In genomic region chr5:170248172-170248571, GRCh38 we compare ENCODE assay signal across 20 cellular contexts. TPM values are rescaled to one million over a fixed set of nuclear protein-coding genes. Genes with fewer than 3 reads are reported as not detected.
A peak's percentile ranks its signal among the peaks of the same experiment; 100 is the strongest.
DNase-seq lines count a peak whose midpoint lies in the region; ATAC-seq and TF ChIP-seq lines count a peak whose summit lies in the region.
"Had no signal": no experiment of that assay in that cellular context is flagged by ENCODE, and none has a peak within 500 bp of the region (broad histone marks: within the 10 kb centered on the region; RNA-seq: fewer than 3 reads in every experiment).

No MANE protein-coding gene starts in this region.

- H3K36me3 ChIP-seq in sigmoid colon: no peaks in the 10 kb centered on the region
- H3K36me3 ChIP-seq: BE2C had no signal

- H3K4me3 ChIP-seq in sigmoid colon: no peak overlapping the region

- no peak for TF ChIP-seq POLR2A in sigmoid colon (IDR thresholded peaks at IDR 0.05)

- no peaks in the 10 kb centered on the region for H3K9me3 ChIP-seq in sigmoid colon
- H3K9me3 ChIP-seq: BE2C had no signal

- no peak for TF ChIP-seq CTCF in natural killer cell (IDR thresholded peaks at IDR 0.05)
- TF ChIP-seq CTCF in sigmoid colon (IDR thresholded peaks at IDR 0.05): no peak

- H3K27me3 Mint-ChIP-seq in activated CD4-positive, alpha-beta T cell treated with anti-CD3 and anti-CD28 coated beads for 36 hours: no peaks in the 10 kb centered on the region
- no peaks in the 10 kb centered on the region for H3K27me3 Mint-ChIP-seq in activated CD4-positive, alpha-beta T cell treated with anti-CD3 and anti-CD28 coated beads, Interleukin-2, amount 10 ng/mL, durations not matched to agents 7 days and 5 days
- H3K27me3 Mint-ChIP-seq in natural killer cell (ENCODE audit: low read depth in 2 of 2): no peaks in the 10 kb centered on the region
- H3K27me3 Mint-ChIP-seq in natural killer cell treated with Interleukin-12 subunit alpha and Interleukin-12 subunit beta and Interleukin-15 and Interleukin-18, amount 100 ng/mL, for 72 hours: no peaks in the 10 kb centered on the region
- H3K27me3 Mint-ChIP-seq in central memory CD8-positive, alpha-beta T cell: no peaks in the 10 kb centered on the region
- H3K27me3 Mint-ChIP-seq: CD4-positive, alpha-beta T cell had no signal

- peaks cover 74% of the 10 kb centered on the region for H3K36me3 Mint-ChIP-seq in activated CD4-positive, alpha-beta T cell treated with anti-CD3 and anti-CD28 coated beads for 36 hours (ENCODE audit: low read depth)
- peaks cover 77% of the 10 kb centered on the region for H3K36me3 Mint-ChIP-seq in activated CD4-positive, alpha-beta T cell treated with anti-CD3 and anti-CD28 coated beads, Interleukin-2, amount 10 ng/mL, durations not matched to agents 7 days and 5 days (ENCODE audit: low read depth)
- H3K36me3 Mint-ChIP-seq in natural killer cell: peaks cover 54% of the 10 kb centered on the region
- peaks cover 61% of the 10 kb centered on the region for H3K36me3 Mint-ChIP-seq in natural killer cell treated with Interleukin-12 subunit alpha and Interleukin-12 subunit beta and Interleukin-15 and Interleukin-18, amount 100 ng/mL, for 72 hours
- peaks cover 77% of the 10 kb centered on the region for H3K36me3 Mint-ChIP-seq in central memory CD8-positive, alpha-beta T cell (ENCODE audit: insufficient read depth)

- POLR2A ChIA-PET in activated CD4-positive, alpha-beta T cell treated with anti-CD3 and anti-CD28 coated beads for 36 hours (lab: Charles Lee): no interaction called here
- POLR2A ChIA-PET in activated CD4-positive, alpha-beta T cell treated with anti-CD3 and anti-CD28 coated beads, Interleukin-2, amount 10 ng/mL, durations not matched to agents 7 days and 5 days (lab: Charles Lee): no interaction called here

- peaks cover 9% of the 10 kb centered on the region for H3K9me3 Mint-ChIP-seq in activated CD4-positive, alpha-beta T cell treated with anti-CD3 and anti-CD28 coated beads for 36 hours (ENCODE audit: low read depth)
- peaks cover 17% of the 10 kb centered on the region for H3K9me3 Mint-ChIP-seq in activated CD4-positive, alpha-beta T cell treated with anti-CD3 and anti-CD28 coated beads, Interleukin-2, amount 10 ng/mL, durations not matched to agents 7 days and 5 days
- H3K9me3 Mint-ChIP-seq in natural killer cell: no peaks in the 10 kb centered on the region
- no peaks in the 10 kb centered on the region for H3K9me3 Mint-ChIP-seq in natural killer cell treated with Interleukin-12 subunit alpha and Interleukin-12 subunit beta and Interleukin-15 and Interleukin-18, amount 100 ng/mL, for 72 hours
- no peaks in the 10 kb centered on the region for H3K9me3 Mint-ChIP-seq in central memory CD8-positive, alpha-beta T cell

- H3K4me1 ChIP-seq in sigmoid colon: no peaks in the 10 kb centered on the region
- H3K4me1 ChIP-seq: BE2C had no signal

- H3K4me1 Mint-ChIP-seq in activated CD4-positive, alpha-beta T cell treated with anti-CD3 and anti-CD28 coated beads for 36 hours: peaks cover 26% of the 10 kb centered on the region
- H3K4me1 Mint-ChIP-seq in activated CD4-positive, alpha-beta T cell treated with anti-CD3 and anti-CD28 coated beads, Interleukin-2, amount 10 ng/mL, durations not matched to agents 7 days and 5 days: peaks cover 12% of the 10 kb centered on the region
- peaks cover 20% of the 10 kb centered on the region in 2 donors for H3K4me1 Mint-ChIP-seq in natural killer cell
- peaks cover 15 to 23% of the 10 kb centered on the region in 2 donors for H3K4me1 Mint-ChIP-seq in natural killer cell treated with Interleukin-12 subunit alpha and Interleukin-12 subunit beta and Interleukin-15 and Interleukin-18, amount 100 ng/mL, for 72 hours (ENCODE audit: low read depth in 2 of 2)
- peaks cover 11% of the 10 kb centered on the region for H3K4me1 Mint-ChIP-seq in central memory CD8-positive, alpha-beta T cell

- TF ChIP-seq EP300 in sigmoid colon (IDR thresholded peaks at IDR 0.05): no peak

- no peak for ATAC-seq in activated CD4-positive, alpha-beta T cell treated with anti-CD3 and anti-CD28 coated beads for 36 hours
- ATAC-seq in natural killer cell: no peak
- ATAC-seq in natural killer cell treated with Interleukin-12 subunit alpha and Interleukin-12 subunit beta and Interleukin-15 and Interleukin-18, amount 100 ng/mL, for 72 hours: no peak
- no peak for ATAC-seq in central memory CD8-positive, alpha-beta T cell (replicated peaks; ENCODE audit: extremely low read depth, poor library complexity, severe bottlenecking)

- intact Hi-C loops in activated CD4-positive, alpha-beta T cell treated with anti-CD3 and anti-CD28 coated beads for 36 hours (cut with DNase I, micrococcal nuclease): no loop called here
- intact Hi-C loops in natural killer cell (cut with micrococcal nuclease): no loop called here
- intact Hi-C loops in sigmoid colon (cut with DNase I): no loop called here

- peak overlapping the region; percentile 48 for H3K27ac Mint-ChIP-seq in activated CD4-positive, alpha-beta T cell treated with anti-CD3 and anti-CD28 coated beads for 36 hours
- H3K27ac Mint-ChIP-seq in activated CD4-positive, alpha-beta T cell treated with anti-CD3 and anti-CD28 coated beads, Interleukin-2, amount 10 ng/mL, durations not matched to agents 7 days and 5 days: no peak overlapping the region
- peak overlapping the region; percentile 73 to 74 for H3K27ac Mint-ChIP-seq in natural killer cell
- H3K27ac Mint-ChIP-seq in natural killer cell treated with Interleukin-12 subunit alpha and Interleukin-12 subunit beta and Interleukin-15 and Interleukin-18, amount 100 ng/mL, for 72 hours: peak overlapping the region in 1 of 2 donors; percentile 81
- H3K27ac Mint-ChIP-seq in central memory CD8-positive, alpha-beta T cell (ENCODE audit: low read depth): peak overlapping the region; percentile 51
- H3K27ac Mint-ChIP-seq: CD4-positive, alpha-beta T cell had no signal

- CTCF ChIA-PET in activated CD4-positive, alpha-beta T cell treated with anti-CD3 and anti-CD28 coated beads for 36 hours (lab: Charles Lee): interaction anchor here (2.8 kb wide), 1 partner anchor 19 kb away, joined by 14 read pairs; no protein-coding TSS in a partner anchor
- CTCF ChIA-PET in activated CD4-positive, alpha-beta T cell treated with anti-CD3 and anti-CD28 coated beads, Interleukin-2, amount 10 ng/mL, durations not matched to agents 7 days and 5 days (lab: Charles Lee): no interaction called here

- WGBS in sigmoid colon, 2 donors: 22 to 69% methylated on average over 1 of the region's 1 CpG

- no peak overlapping the region for H3K27ac ChIP-seq in sigmoid colon
- H3K27ac ChIP-seq: 22Rv1 had no signal

- DNase-seq in activated CD4-positive, alpha-beta T cell treated with anti-CD3 and anti-CD28 coated beads for 36 hours: no peak
- DNase-seq in activated CD4-positive, alpha-beta T cell treated with anti-CD3 and anti-CD28 coated beads, Interleukin-2, amount 10 ng/mL, durations not matched to agents 7 days and 5 days: no peak
- DNase-seq in natural killer cell (no peak), sigmoid colon (no peak), iPS-NIHi7 (ENCODE audit: extremely low spot score) (no peak), GOT3 (lab: John Stamatoyannopoulos, UW) (no peak)
- DNase-seq in natural killer cell treated with Interleukin-12 subunit alpha and Interleukin-12 subunit beta and Interleukin-15 and Interleukin-18, amount 100 ng/mL, for 72 hours (ENCODE audit: low spot score): no peak
- no peak for DNase-seq in central memory CD8-positive, alpha-beta T cell (ENCODE audit: low spot score in 2 of 2)
- DNase-seq: BE2C; Calu3; CD4-positive, alpha-beta T cell; DMS53; HCEC 1CT; NCI-H1417 treated with DMSO at 0.1 percent for 48 hours; NCI-H1930; NCI-H446; NK-92 treated with Interleukin-12 subunit alpha and Interleukin-12 subunit beta, amount 100 ng/mL, for 24 hours; SIG-M5 had no signal

- H3K4me3 Mint-ChIP-seq in activated CD4-positive, alpha-beta T cell treated with anti-CD3 and anti-CD28 coated beads for 36 hours: no peak overlapping the region
- H3K4me3 Mint-ChIP-seq in activated CD4-positive, alpha-beta T cell treated with anti-CD3 and anti-CD28 coated beads, Interleukin-2, amount 10 ng/mL, durations not matched to agents 7 days and 5 days: no peak overlapping the region
- no peak overlapping the region for H3K4me3 Mint-ChIP-seq in natural killer cell
- no peak overlapping the region for H3K4me3 Mint-ChIP-seq in natural killer cell treated with Interleukin-12 subunit alpha and Interleukin-12 subunit beta and Interleukin-15 and Interleukin-18, amount 100 ng/mL, for 72 hours
- no peak overlapping the region for H3K4me3 Mint-ChIP-seq in central memory CD8-positive, alpha-beta T cell
- H3K4me3 Mint-ChIP-seq: CD4-positive, alpha-beta T cell had no signal

- H3K27me3 ChIP-seq in sigmoid colon: no peaks in the 10 kb centered on the region

RNA-seq across cellular contexts. Expression of gene C5orf58, which starts 15.4 kb away (rescaled TPM):
- total RNA-seq in activated CD4-positive, alpha-beta T cell treated with anti-CD3 and anti-CD28 coated beads for 36 hours: not detected
- total RNA-seq in activated CD4-positive, alpha-beta T cell treated with anti-CD3 and anti-CD28 coated beads, Interleukin-2, amount 10 ng/mL, durations not matched to agents 7 days and 5 days: not detected
- total RNA-seq in natural killer cell (not detected), sigmoid colon (not detected)
- total RNA-seq in natural killer cell treated with Interleukin-12 subunit alpha and Interleukin-12 subunit beta and Interleukin-15 and Interleukin-18, amount 100 ng/mL, for 72 hours: not detected
- not detected for polyA plus RNA-seq in sigmoid colon
- total RNA-seq: Calu3; CD4-positive, alpha-beta T cell; RPMI7951 had no signal

RNA-seq across cellular contexts. Expression of gene LCP2, which starts 49.4 kb away (rescaled TPM):
- total RNA-seq in activated CD4-positive, alpha-beta T cell treated with anti-CD3 and anti-CD28 coated beads for 36 hours: 100 to 1,000 TPM; 173 to 232 TPM
- 100 to 1,000 TPM; 285 to 309 TPM for total RNA-seq in activated CD4-positive, alpha-beta T cell treated with anti-CD3 and anti-CD28 coated beads, Interleukin-2, amount 10 ng/mL, durations not matched to agents 7 days and 5 days
- total RNA-seq in natural killer cell: 100 to 1,000 TPM; 376 to 488 (median 450) TPM
- total RNA-seq in natural killer cell treated with Interleukin-12 subunit alpha and Interleukin-12 subunit beta and Interleukin-15 and Interleukin-18, amount 100 ng/mL, for 72 hours: 100 to 1,000 TPM; 282 to 360 TPM
- 10 to 100 TPM; 10.2 to 17.2 (median 13.6) TPM for total RNA-seq in sigmoid colon
- 10 to 100 TPM in 1 of 3 donors, 1 to 10 TPM in 2; 5.4 to 22.3 (median 8.6) TPM for polyA plus RNA-seq in sigmoid colon
- total RNA-seq: Calu3 had no signal

Comparison
In these comparisons a context has a peak if more than half of its experiments do, and no peak if none do; other contexts are left out.
1. RNA of gene LCP2, which starts 49.4 kb away (total RNA-seq): 376 to 488 TPM in natural killer cell, 282 to 360 TPM in natural killer cell treated with Interleukin-12 subunit alpha and Interleukin-12 subunit beta and Interleukin-15 and Interleukin-18, amount 100 ng/mL, for 72 hours, 285 to 309 TPM in activated CD4-positive, alpha-beta T cell treated with anti-CD3 and anti-CD28 coated beads, Interleukin-2, amount 10 ng/mL, durations not matched to agents 7 days and 5 days and 173 to 232 TPM in activated CD4-positive, alpha-beta T cell treated with anti-CD3 and anti-CD28 coated beads for 36 hours; 10.2 to 17.2 TPM in sigmoid colon; every median in the first group is over 4 times any median in the second.